In genomic region chr5:91384671-91385430, GRCh38 we compare ENCODE assay signal across 8 cellular contexts. TPM values are rescaled to one million over a fixed set of nuclear protein-coding genes. Genes with fewer than 3 reads are reported as not detected.
DNase-seq lines count a peak whose midpoint lies in the region; ATAC-seq and TF ChIP-seq lines count a peak whose summit lies in the region.

No MANE protein-coding gene starts in this region.

- H3K27me3 ChIP-seq in HCT116 (ENCODE audit: insufficient read depth, low read length) (no peaks in the 10 kb centered on the region), right lobe of liver (no peaks in the 10 kb centered on the region)

- H3K4me1 ChIP-seq in HCT116 (ENCODE audit: control insufficient read depth in 1 of 2, insufficient read depth in 2 of 2, low read length in 2 of 2) (peaks cover 7 to 13% of the 10 kb centered on the region in 2 experiments; a peak in 3 of 4 replicates), right lobe of liver (peaks cover 0 to 8% (median 0%) of the 10 kb centered on the region in 4 donors)

- peak; percentile 84 to 100 (median 98) for TF ChIP-seq CTCF in HCT116 (IDR thresholded peaks at IDR 0.05 in 2 of 3, conservative IDR thresholded peaks at IDR 0.05 in 1 of 3; ENCODE audit: borderline replicate concordance in 1 of 3, insufficient read depth in 1 of 3, low read depth in 2 of 3, low read length in 2 of 3)
- TF ChIP-seq CTCF in choroid plexus epithelial cell (conservative IDR thresholded peaks at IDR 0.05; ENCODE audit: low read depth, low read length) = peak; percentile 80
- peak; percentile 95 to 100 (median 96) for TF ChIP-seq CTCF in right lobe of liver (IDR thresholded peaks at IDR 0.05)

- DNase-seq in activated naive CD4-positive, alpha-beta T cell treated with anti-CD3 and anti-CD28 coated beads for 36 hours = peak; percentile 60
- DNase-seq in activated naive CD4-positive, alpha-beta T cell treated with Interleukin-2 at 50 U/mL for 16 hours = no peak
- DNase-seq in HCT116 (ENCODE audit: low read depth, low spot score) (peak; percentile 94), NCI-H1105 (lab: John Stamatoyannopoulos, UW) (peak; percentile 60), SK-MEL-5 (ENCODE audit: low read depth, low spot score) (peak; percentile 94), choroid plexus epithelial cell (ENCODE audit: low read depth) (peak; percentile 97), right lobe of liver (no peak)

- H3K4me2 ChIP-seq in HCT116 (ENCODE audit: low read length) = peak overlapping the region; percentile 82

- peak overlapping the region; percentile 97 for H3K4me3 Mint-ChIP-seq in activated naive CD4-positive, alpha-beta T cell treated with anti-CD3 and anti-CD28 coated beads for 36 hours

- H3K4me3 ChIP-seq in HCT116 (replicated peaks in 1 of 2; ENCODE audit: low read depth in 1 of 2, low read length in 2 of 2) = peak overlapping the region; percentile 67 to 77
- H3K4me3 ChIP-seq in choroid plexus epithelial cell (ENCODE audit: low read depth, low read length) = peak overlapping the region; percentile 82
- peak overlapping the region; percentile 66 to 74 (median 70) for H3K4me3 ChIP-seq in right lobe of liver

- intact Hi-C loops in activated naive CD4-positive, alpha-beta T cell treated with anti-CD3 and anti-CD28 coated beads for 36 hours (cut with micrococcal nuclease) = loop anchor here (1.0 kb wide), 6 partner anchors 34 to 519 kb away; no protein-coding TSS in a partner anchor
- intact Hi-C loops in HCT116 (cut with micrococcal nuclease) (loop anchor here (1.0 to 10.0 kb wide), 4 partner anchors 159 to 520 kb away; no protein-coding TSS in a partner anchor), right lobe of liver (cut with DNase I) (no loop called here)

- no peak for ATAC-seq in HCT116
- peak; percentile 19 to 43 (median 34) for ATAC-seq in right lobe of liver

- H3K27ac ChIP-seq in HCT116 (ENCODE audit: low read depth, low read length) (peak overlapping the region; percentile 93; the same call in 1 of the 2 replicates), right lobe of liver (peak overlapping the region; percentile 99 to 100 (median 99)), temporal lobe (ENCODE audit: low read depth, low read length) (peak overlapping the region; percentile 97)

- no peaks in the 10 kb centered on the region for H4K20me1 ChIP-seq in HCT116 (ENCODE audit: insufficient read depth)

- peak overlapping the region; percentile 97 for H3K27ac Mint-ChIP-seq in activated naive CD4-positive, alpha-beta T cell treated with anti-CD3 and anti-CD28 coated beads for 36 hours

- H3K4me1 Mint-ChIP-seq in activated naive CD4-positive, alpha-beta T cell treated with anti-CD3 and anti-CD28 coated beads for 36 hours (ENCODE audit: low read depth) = peaks cover 14% of the 10 kb centered on the region

- H3K36me3 ChIP-seq in HCT116 (ENCODE audit: control insufficient read depth in 1 of 2, insufficient read depth in 2 of 2, low read length in 2 of 2) (no peaks in the 10 kb centered on the region; a peak in 1 of 4 replicates), right lobe of liver (no peaks in the 10 kb centered on the region)

- no peaks in the 10 kb centered on the region for H3K27me3 Mint-ChIP-seq in activated naive CD4-positive, alpha-beta T cell treated with anti-CD3 and anti-CD28 coated beads for 36 hours (ENCODE audit: low read depth)

- in situ Hi-C loops in SK-MEL-5 (cut with HindIII; ENCODE audit: low pct_unique_long_range_greater_than_20kb, low sequenced_read_pairs) = no loop called here

- peak overlapping the region; percentile 24 for H2AFZ ChIP-seq in HCT116 (ENCODE audit: low read depth, low read length, poor library complexity, severe bottlenecking)

- CTCF ChIA-PET in activated naive CD4-positive, alpha-beta T cell treated with anti-CD3 and anti-CD28 coated beads for 36 hours (lab: Charles Lee) = interaction anchor here (0.6 to 8.5 kb wide), 48 partner anchors 9 to 521 kb away, joined by 3 to 184 read pairs (median 5); no protein-coding TSS in a partner anchor
- CTCF ChIA-PET in HCT116 (lab: Charles Lee) = interaction anchor here (0.8 to 5.3 kb wide), 31 partner anchors 9 to 582 kb away, joined by 3 to 111 read pairs (median 4); no protein-coding TSS in a partner anchor

- no peaks in the 10 kb centered on the region for H3K9me3 Mint-ChIP-seq in activated naive CD4-positive, alpha-beta T cell treated with anti-CD3 and anti-CD28 coated beads for 36 hours

- H3K9ac ChIP-seq in HCT116 (ENCODE audit: low read length) = peak overlapping the region; percentile 89

- no peaks in the 10 kb centered on the region for H3K9me2 ChIP-seq in HCT116 (ENCODE audit: insufficient read depth)

- BruUV-seq in HCT116 (replicated peaks; lab: Mats Ljungman, UMichigan) = no TSS peak

- POLR2A ChIA-PET in HCT116 (lab: Charles Lee) = interaction anchor here (1.0 to 1.6 kb wide), 3 partner anchors 35 to 165 kb away, joined by 4 read pairs; no protein-coding TSS in a partner anchor

- H3K36me3 Mint-ChIP-seq in activated naive CD4-positive, alpha-beta T cell treated with anti-CD3 and anti-CD28 coated beads for 36 hours (ENCODE audit: low read depth) = no peaks in the 10 kb centered on the region

- RAD21 ChIA-PET in HCT116 (lab: Charles Lee; ENCODE audit: low non-redundant PET in 1 of 2, low total read pairs in 2 of 2, uncharacterized antibody in 2 of 2, unreplicated experiment in 2 of 2) = interaction anchor here (0.6 to 2.4 kb wide), 12 partner anchors 102 to 523 kb away, joined by 3 to 17 read pairs (median 4); no protein-coding TSS in a partner anchor

- WGBS in right lobe of liver (ENCODE audit: insufficient coverage, low coverage, low lambda C conversion rate, missing lambda C conversion rate) = 4% methylated on average over 6 of the region's 6 CpGs

- peak; percentile 100 for TF ChIP-seq RAD21 in HCT116 (IDR thresholded peaks at IDR 0.05; ENCODE audit: low read depth)

- peaks cover 29% of the 10 kb centered on the region for H3K79me2 ChIP-seq in HCT116 (ENCODE audit: insufficient read depth, low read length)

- TF ChIP-seq POLR2A in HCT116 (IDR thresholded peaks at IDR 0.05; ENCODE audit: borderline replicate concordance, extremely low read depth, insufficient read depth, insufficient read length) = no peak
- TF ChIP-seq POLR2A in right lobe of liver (IDR thresholded peaks at IDR 0.05) = no peak

- H3K9me3 ChIP-seq in HCT116 (ENCODE audit: control insufficient read depth in 1 of 2, insufficient read depth in 1 of 2, low read depth in 1 of 2, low read length in 2 of 2) (no peaks in the 10 kb centered on the region), right lobe of liver (no peaks in the 10 kb centered on the region)

TF ChIP-seq in HCT116, 20 proteins besides CTCF, POLR2A, EP300 and RAD21:
- TF ChIP-seq FOSL1 (IDR thresholded peaks at IDR 0.05; ENCODE audit: low read depth) (0 out of 2 replicates have a peak, but pooled peaks have one; percentile 14), SRF (IDR thresholded peaks at IDR 0.05; ENCODE audit: low read depth) (no peak), EZH2 (IDR thresholded peaks at IDR 0.05) (no peak)

RNA-seq across cellular contexts. Expression of gene ARRDC3, which starts 1.7 kb away (rescaled TPM):
- 10 to 100 TPM; 12.8 to 13.8 TPM for total RNA-seq in activated naive CD4-positive, alpha-beta T cell treated with anti-CD3 and anti-CD28 coated beads for 36 hours
- total RNA-seq in HCT116 (2021; ENCODE audit: unreplicated experiment) (41.5 TPM), right lobe of liver (10 to 100 TPM; 14.3 to 96.9 (median 46.0) TPM), temporal lobe (164 TPM)
- polyA plus RNA-seq in HCT116 (2012) = 28.2 and 43.1 TPM in 2 replicates
- total RNA-seq in SK-MEL-5 (2014; rRNA removed; shearing (Covaris generic)) = 16.9 and 22.1 TPM in 2 replicates
- polyA plus RNA-seq in SK-MEL-5 (2015; cell fraction: cytosol; rRNA removed) = 7.3 and 9.1 TPM in 2 replicates
- polyA plus RNA-seq in SK-MEL-5 (2015; cell fraction: nucleus; rRNA removed) = 53.1 and 87.8 TPM in 2 replicates

Comparison
In these comparisons a context has a peak if more than half of its experiments do, and no peak if none do; other contexts are left out.
1. DNase-seq: peak in activated naive CD4-positive, alpha-beta T cell treated with anti-CD3 and anti-CD28 coated beads for 36 hours (single experiment), HCT116 (single experiment), NCI-H1105 (single experiment), SK-MEL-5 (single experiment) and choroid plexus epithelial cell (single experiment); none in activated naive CD4-positive, alpha-beta T cell treated with Interleukin-2 at 50 U/mL for 16 hours (single experiment) and right lobe of liver (0 of 3).
2. intact Hi-C loops: an anchor here in activated naive CD4-positive, alpha-beta T cell treated with anti-CD3 and anti-CD28 coated beads for 36 hours (1.0 kb wide) and HCT116 (1.0 to 10.0 kb wide); none called in right lobe of liver.
3. Peak in every context shown above with its lines, with median percentiles within 50 percentile points of each other: H3K27ac ChIP-seq, H3K4me3 ChIP-seq and CTCF ChIP-seq.